In the genomic region with DNA sequence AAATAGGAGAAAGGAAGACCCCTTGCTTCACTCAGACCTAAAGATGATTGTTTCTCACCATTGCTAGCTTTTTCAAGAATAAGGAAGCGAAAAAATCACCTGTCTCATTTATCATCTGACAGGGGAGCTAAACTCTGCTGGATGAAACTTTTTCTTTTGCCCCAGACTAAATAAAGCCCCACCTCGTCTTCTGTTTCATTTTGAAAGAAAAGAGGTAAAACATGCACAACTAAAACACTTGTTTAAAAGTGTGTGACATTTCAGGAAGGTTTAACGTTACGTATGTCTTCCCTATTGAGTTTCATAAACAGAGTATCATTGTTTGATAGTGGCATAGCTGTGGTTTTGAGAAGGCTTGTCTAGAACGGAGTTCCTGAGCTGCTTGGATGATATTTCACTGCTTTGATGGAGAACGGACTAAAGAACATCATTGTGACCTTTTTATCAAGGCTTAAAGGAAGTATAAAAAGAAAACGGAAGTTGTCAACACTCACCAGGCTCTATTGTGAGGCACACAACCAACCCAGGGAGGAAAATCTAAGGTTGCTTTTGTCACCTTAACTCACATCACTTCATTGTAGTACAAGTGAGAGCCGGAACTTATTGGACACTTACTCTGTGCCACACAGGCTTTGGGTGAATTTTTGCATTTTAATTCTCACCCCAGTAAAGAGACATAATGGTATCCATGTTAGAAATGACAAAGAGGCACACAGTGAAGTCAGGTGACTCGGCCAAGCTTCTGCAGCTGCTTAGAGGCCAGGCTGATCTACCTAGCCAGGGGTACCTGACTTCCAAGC, we compare ENCODE assay signal across 9 cellular contexts. TPM values are rescaled to one million over a fixed set of nuclear protein-coding genes. Genes with fewer than 3 reads are reported as not detected.
DNase-seq lines count a peak whose midpoint lies in the region; ATAC-seq and TF ChIP-seq lines count a peak whose summit lies in the region.
"Had no signal": no experiment of that assay in that cellular context is flagged by ENCODE, and none has a peak within 500 bp of the region (broad histone marks: within the 10 kb centered on the region; RNA-seq: fewer than 3 reads in every experiment).

No MANE protein-coding gene starts in this region.

- no peak for TF ChIP-seq CTCF in right atrium auricular region (IDR thresholded peaks at IDR 0.05)

- H3K9me3 ChIP-seq in right atrium auricular region = no peaks in the 10 kb centered on the region

- no peak overlapping the region for H3K4me3 ChIP-seq in right atrium auricular region

- H3K27ac ChIP-seq in caudate nucleus (ENCODE audit: low read depth, low read length) (no peak overlapping the region), right atrium auricular region (no peak overlapping the region)

- no peaks in the 10 kb centered on the region for H3K36me3 ChIP-seq in right atrium auricular region

- H3K27me3 ChIP-seq in right atrium auricular region = no peaks in the 10 kb centered on the region

- H3K27me3 Mint-ChIP-seq in activated T-helper 1 cell treated with anti-CD3 and anti-CD28 coated beads, Interleukin-12 subunit alpha, Interleukin-12 subunit beta, Interleukin-2, Interleukin-4 antibody, amounts not matched to agents 30 ng/mL and 10 ng/mL and 1 ng/mL, durations not matched to agents 14 hours and 24 hours and 36 hours (ENCODE audit: insufficient read depth) = no peaks in the 10 kb centered on the region

- peaks cover 24% of the 10 kb centered on the region for H3K36me3 Mint-ChIP-seq in activated T-helper 1 cell treated with anti-CD3 and anti-CD28 coated beads, Interleukin-12 subunit alpha, Interleukin-12 subunit beta, Interleukin-2, Interleukin-4 antibody, amounts not matched to agents 30 ng/mL and 10 ng/mL and 1 ng/mL, durations not matched to agents 14 hours and 24 hours and 36 hours (ENCODE audit: low read depth)

- H3K9me3 Mint-ChIP-seq in activated T-helper 1 cell treated with anti-CD3 and anti-CD28 coated beads, Interleukin-12 subunit alpha, Interleukin-12 subunit beta, Interleukin-2, Interleukin-4 antibody, amounts not matched to agents 30 ng/mL and 10 ng/mL and 1 ng/mL, durations not matched to agents 14 hours and 24 hours and 36 hours = no peaks in the 10 kb centered on the region

- ATAC-seq in HG02973 (IDR thresholded peaks at IDR 0.05; ENCODE audit: unreplicated experiment) = peak; percentile 70
- peak; percentile 71 for ATAC-seq in stimulated activated naive CD8-positive, alpha-beta T cell treated with anti-CD3 and anti-CD28 coated beads, Interleukin-15, Interleukin-2, amounts not matched to agents 100 U/mL and 50 U/mL, for 24 hours

- peaks cover 0 to 5% of the 10 kb centered on the region in 2 donors for H3K4me1 ChIP-seq in right atrium auricular region

- peaks cover 59% of the 10 kb centered on the region for H3K4me1 Mint-ChIP-seq in activated T-helper 1 cell treated with anti-CD3 and anti-CD28 coated beads, Interleukin-12 subunit alpha, Interleukin-12 subunit beta, Interleukin-2, Interleukin-4 antibody, amounts not matched to agents 30 ng/mL and 10 ng/mL and 1 ng/mL, durations not matched to agents 14 hours and 24 hours and 36 hours (ENCODE audit: low read depth)

- H3K4me3 Mint-ChIP-seq in activated T-helper 1 cell treated with anti-CD3 and anti-CD28 coated beads, Interleukin-12 subunit alpha, Interleukin-12 subunit beta, Interleukin-2, Interleukin-4 antibody, amounts not matched to agents 30 ng/mL and 10 ng/mL and 1 ng/mL, durations not matched to agents 14 hours and 24 hours and 36 hours = peak overlapping the region; percentile 79

- intact Hi-C loops in activated T-helper 1 cell treated with anti-CD3 and anti-CD28 coated beads, Interleukin-12 subunit alpha, Interleukin-12 subunit beta, Interleukin-2, Interleukin-4 antibody, amounts not matched to agents 30 ng/mL and 10 ng/mL and 1 ng/mL, durations not matched to agents 14 hours and 24 hours and 36 hours (cut with micrococcal nuclease) = loop anchor here (1.0 to 2.0 kb wide), 4 partner anchors 21 to 77 kb away; no protein-coding TSS in a partner anchor

- DNase-seq in activated T-cell treated with anti-CD3 and anti-CD28 coated beads for 48 hours (ENCODE audit: low read depth) (peak; percentile 11), activated T-cell treated with anti-CD3 and anti-CD28 coated beads for 4 hours (no peak), caudate nucleus (lab: John Stamatoyannopoulos, UW) (no peak), right atrium auricular region (ENCODE audit: low spot score) (no peak)
- DNase-seq in activated T-helper 1 cell treated with anti-CD3 and anti-CD28 coated beads, Interleukin-12 subunit alpha, Interleukin-12 subunit beta, Interleukin-2, Interleukin-4 antibody, amounts not matched to agents 30 ng/mL and 10 ng/mL and 1 ng/mL, durations not matched to agents 14 hours and 24 hours and 36 hours (ENCODE audit: low spot score) = no peak
- DNase-seq in stimulated activated naive CD8-positive, alpha-beta T cell treated with anti-CD3 and anti-CD28 coated beads, Interleukin-15, Interleukin-2, amounts not matched to agents 100 U/mL and 50 U/mL, for 24 hours = no peak
- no peak for DNase-seq in stimulated activated CD8-positive, alpha-beta memory T cell treated with anti-CD3 and anti-CD28 coated beads, Interleukin-4, amount 100 ng/mL, for 48 hours

- peak overlapping the region; percentile 98 for H3K27ac Mint-ChIP-seq in activated T-helper 1 cell treated with anti-CD3 and anti-CD28 coated beads, Interleukin-12 subunit alpha, Interleukin-12 subunit beta, Interleukin-2, Interleukin-4 antibody, amounts not matched to agents 30 ng/mL and 10 ng/mL and 1 ng/mL, durations not matched to agents 14 hours and 24 hours and 36 hours

RNA-seq across cellular contexts. Expression of a gene that starts 29.5 kb away (rescaled TPM):
- 26.0 and 27.5 TPM in 2 replicates for total RNA-seq in activated T-helper 1 cell treated with anti-CD3 and anti-CD28 coated beads, Interleukin-12 subunit alpha, Interleukin-12 subunit beta, Interleukin-2, Interleukin-4 antibody, amounts not matched to agents 30 ng/mL and 10 ng/mL and 1 ng/mL, durations not matched to agents 14 hours and 24 hours and 36 hours
- 1 to 10 TPM; 3.3 to 6.2 TPM for total RNA-seq in right atrium auricular region
- total RNA-seq: HT1080 had no signal
